Comparison of ENCODE assay signal across 21 cellular contexts in the genomic region with DNA sequence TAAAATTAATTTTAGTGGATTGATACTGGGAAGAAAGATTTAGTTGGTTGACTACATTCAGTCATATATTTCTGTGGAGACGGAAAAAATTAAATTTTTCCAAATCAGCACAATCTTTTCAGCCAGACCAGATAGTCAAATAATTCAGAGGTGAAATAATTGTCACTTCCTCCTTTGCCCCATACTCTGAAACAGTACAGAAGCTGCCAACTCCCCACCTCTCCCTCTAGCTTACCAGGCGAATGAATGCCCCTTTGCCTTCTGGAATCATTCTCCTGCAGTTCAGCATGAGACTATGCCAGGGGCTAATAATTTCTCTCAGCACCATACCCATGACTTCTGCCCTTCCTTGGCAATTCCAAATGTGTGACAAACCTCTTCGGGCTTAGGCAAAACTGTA.
"Had no signal": no experiment of that assay in that cellular context is flagged by ENCODE, and none has a peak within 500 bp of the region (broad histone marks: within the 10 kb centered on the region; RNA-seq: fewer than 3 reads in every experiment).

No MANE protein-coding gene starts in this region.

- H3K27me3 ChIP-seq: breast epithelium had no signal

- H3K4me1 ChIP-seq: breast epithelium had no signal

- H3K9me3 ChIP-seq: breast epithelium, stomach had no signal

- FAIRE-seq: urothelium cell line had no signal

- H3K27ac ChIP-seq: breast epithelium, stomach, WERI-Rb-1 had no signal

- H3K36me3 Mint-ChIP-seq: activated naive CD8-positive, alpha-beta T cell treated with anti-CD3 and anti-CD28 coated beads, Interleukin-2, amount 10 ng/mL, durations not matched to agents 7 days and 5 days; natural killer cell treated with Interleukin-12 subunit alpha and Interleukin-12 subunit beta and Interleukin-15 and Interleukin-18, amount 100 ng/mL, for 72 hours had no signal

- H3K4me1 Mint-ChIP-seq: activated naive CD8-positive, alpha-beta T cell treated with anti-CD3 and anti-CD28 coated beads, Interleukin-2, amount 10 ng/mL, durations not matched to agents 7 days and 5 days had no signal

- H3K4me3 ChIP-seq: breast epithelium, stomach had no signal

- ATAC-seq: activated CD4-positive, alpha-beta T cell treated with anti-CD3 and anti-CD28 coated beads for 36 hours; activated CD8-positive, alpha-beta T cell treated with anti-CD3 and anti-CD28 coated beads for 36 hours; natural killer cell treated with Interleukin-12 subunit alpha and Interleukin-12 subunit beta and Interleukin-15 and Interleukin-18, amount 100 ng/mL, for 72 hours; right cardiac atrium had no signal

- H3K36me3 ChIP-seq: breast epithelium, stomach, WERI-Rb-1 had no signal

- DNase-seq: activated CD4-positive, alpha-beta T cell treated with anti-CD3 and anti-CD28 coated beads for 36 hours; activated CD8-positive, alpha-beta memory T cell treated with anti-CD3 and anti-CD28 coated beads, Interleukin-2, amount 50 U/mL, for 4 hours; activated CD8-positive, alpha-beta T cell treated with anti-CD3 and anti-CD28 coated beads for 36 hours; activated naive CD4-positive, alpha-beta T cell; activated naive CD8-positive, alpha-beta T cell treated with anti-CD3 and anti-CD28 coated beads, Interleukin-2, amount 10 ng/mL, durations not matched to agents 7 days and 5 days; anterior cingulate cortex; cerebellar nuclear complex; effector memory CD4-positive, alpha-beta T cell; foreskin fibroblast; kidney glomerular epithelial cell; mesendoderm; nucleus accumbens; right cardiac atrium; stomach; WERI-Rb-1 had no signal

- H3K9me3 Mint-ChIP-seq: activated CD8-positive, alpha-beta T cell treated with anti-CD3 and anti-CD28 coated beads for 36 hours; activated naive CD8-positive, alpha-beta T cell treated with anti-CD3 and anti-CD28 coated beads, Interleukin-2, amount 10 ng/mL, durations not matched to agents 7 days and 5 days; dendritic cell treated with granulocyte-macrophage colony-stimulating factor and Interleukin-4, amounts not matched to agents 40 ng/mL and 50 ng/mL, for 4 days; natural killer cell treated with Interleukin-12 subunit alpha and Interleukin-12 subunit beta and Interleukin-15 and Interleukin-18, amount 100 ng/mL, for 72 hours; T-helper 1 cell treated with Interleukin-12 subunit alpha and Interleukin-12 subunit beta and Interleukin-4 antibody, amounts not matched to agents 30 μg/mL and 1 μg/mL, for 36 hours had no signal

- H3K27ac Mint-ChIP-seq: activated CD4-positive, alpha-beta T cell treated with anti-CD3 and anti-CD28 coated beads for 36 hours; activated CD8-positive, alpha-beta T cell treated with anti-CD3 and anti-CD28 coated beads for 36 hours; activated naive CD8-positive, alpha-beta T cell treated with anti-CD3 and anti-CD28 coated beads, Interleukin-2, amount 10 ng/mL, durations not matched to agents 7 days and 5 days; dendritic cell treated with granulocyte-macrophage colony-stimulating factor and Interleukin-4, amounts not matched to agents 40 ng/mL and 50 ng/mL, for 4 days; natural killer cell treated with Interleukin-12 subunit alpha and Interleukin-12 subunit beta and Interleukin-15 and Interleukin-18, amount 100 ng/mL, for 72 hours; progenitor cell of endocrine pancreas; T-helper 1 cell treated with Interleukin-12 subunit alpha and Interleukin-12 subunit beta and Interleukin-4 antibody, amounts not matched to agents 30 μg/mL and 1 μg/mL, for 36 hours had no signal

- H3K4me3 Mint-ChIP-seq: activated CD4-positive, alpha-beta T cell treated with anti-CD3 and anti-CD28 coated beads for 36 hours; activated CD8-positive, alpha-beta T cell treated with anti-CD3 and anti-CD28 coated beads for 36 hours; activated naive CD8-positive, alpha-beta T cell treated with anti-CD3 and anti-CD28 coated beads, Interleukin-2, amount 10 ng/mL, durations not matched to agents 7 days and 5 days; dendritic cell treated with granulocyte-macrophage colony-stimulating factor and Interleukin-4, amounts not matched to agents 40 ng/mL and 50 ng/mL, for 4 days; natural killer cell treated with Interleukin-12 subunit alpha and Interleukin-12 subunit beta and Interleukin-15 and Interleukin-18, amount 100 ng/mL, for 72 hours; T-helper 1 cell treated with Interleukin-12 subunit alpha and Interleukin-12 subunit beta and Interleukin-4 antibody, amounts not matched to agents 30 μg/mL and 1 μg/mL, for 36 hours had no signal
